ENCODE assay signal across 11 cellular contexts in genomic region chr10:72328829-72329204, GRCh38. TPM values are rescaled to one million over a fixed set of nuclear protein-coding genes. Genes with fewer than 3 reads are reported as not detected.
DNase-seq lines count a peak whose midpoint lies in the region; ATAC-seq, FAIRE-seq and TF ChIP-seq lines count a peak whose summit lies in the region.
"Had no signal": no experiment of that assay in that cellular context is flagged by ENCODE, and none has a peak within 500 bp of the region (broad histone marks: within the 10 kb centered on the region; RNA-seq: fewer than 3 reads in every experiment).

No MANE protein-coding gene starts in this region.

- no peak overlapping the region for H3K23ac ChIP-seq in mesenchymal stem cell (ENCODE audit: low read length in 2 of 2)

- H3K9me3 ChIP-seq in heart right ventricle = no peaks in the 10 kb centered on the region
- H3K9me3 ChIP-seq in mesenchymal stem cell (ENCODE audit: control insufficient read depth, low read length) = no peaks in the 10 kb centered on the region
- no peaks in the 10 kb centered on the region for H3K9me3 ChIP-seq in upper lobe of right lung

- H3K4me1 ChIP-seq in heart right ventricle (peaks cover 38 to 93% (median 83%) of the 10 kb centered on the region in 9 donors), mesenchymal stem cell (ENCODE audit: control insufficient read depth, insufficient read depth, low read depth, low read length) (peaks cover 57% of the 10 kb centered on the region), upper lobe of right lung (peaks cover 75% of the 10 kb centered on the region)

- H3K4me1 Mint-ChIP-seq in activated naive CD8-positive, alpha-beta T cell treated with anti-CD3 and anti-CD28 coated beads, Interleukin-2, amount 50 U/mL, for 24 hours = peaks cover 82% of the 10 kb centered on the region

- intact Hi-C loops in heart right ventricle (cut with DNase I) (loop anchor here in 5 of 10 donors (2.0 to 10.0 kb wide), 8 partner anchors 52 to 202 kb away; partner anchors contain the start of genes ANAPC16 (in 1 of the 5), ASCC1 (in 1 of the 5) and DDIT4 (in 1 of the 5)), left cardiac atrium (cut with DNase I) (loop anchor here (5.0 to 10.0 kb wide), 3 partner anchors 54 to 107 kb away; partner anchors contain the start of gene DDIT4 (in 1 of the 2)), upper lobe of right lung (cut with DNase I) (loop anchor here (10.0 kb wide), 1 partner anchor 104 kb away; no protein-coding TSS in a partner anchor), lower leg skin (cut with DNase I; ENCODE audit: low total_unique reads) (no loop called here)

- H3K27ac Mint-ChIP-seq in activated naive CD8-positive, alpha-beta T cell treated with anti-CD3 and anti-CD28 coated beads, Interleukin-2, amount 50 U/mL, for 24 hours = peak overlapping the region; percentile 99

- TF ChIP-seq POLR2A in lower leg skin (IDR thresholded peaks at IDR 0.05) = no peak

- peaks cover 14% of the 10 kb centered on the region for H3K36me3 Mint-ChIP-seq in activated naive CD8-positive, alpha-beta T cell treated with anti-CD3 and anti-CD28 coated beads, Interleukin-2, amount 50 U/mL, for 24 hours (ENCODE audit: low read depth)

- 61 to 74% methylated on average over 5 of the region's 5 CpGs for WGBS in heart right ventricle, 2 donors
- 69% methylated on average over 4 of the region's 5 CpGs for WGBS in mesenchymal stem cell
- WGBS in lower leg skin, 2 donors = 55 to 58% methylated on average over 5 of the region's 5 CpGs

- H4K8ac ChIP-seq in mesenchymal stem cell (ENCODE audit: low read length) = peak overlapping the region; percentile 57

- peak overlapping the region in 1 of 2 experiments; percentile 91 for H3K14ac ChIP-seq in mesenchymal stem cell (ENCODE audit: low read length in 2 of 2)

- no peaks in the 10 kb centered on the region for H3K79me1 ChIP-seq in mesenchymal stem cell (replicated peaks; ENCODE audit: low read length, poor library complexity, severe bottlenecking)

- peak overlapping the region; percentile 18 for H2BK15ac ChIP-seq in mesenchymal stem cell (ENCODE audit: low read depth, poor library complexity, severe bottlenecking)

- no peak overlapping the region for H3K4me3 ChIP-seq in heart right ventricle
- no peak overlapping the region for H3K4me3 ChIP-seq in mesenchymal stem cell (ENCODE audit: insufficient read depth in 1 of 2, low read depth in 1 of 2, low read length in 2 of 2)
- H3K4me3 ChIP-seq in upper lobe of right lung = no peak overlapping the region
- H3K4me3 ChIP-seq in lower leg skin (ENCODE audit: low read depth, poor library complexity, severe bottlenecking) = no peak overlapping the region
- H3K4me3 ChIP-seq: SK-N-MC had no signal

- H2BK12ac ChIP-seq in mesenchymal stem cell (ENCODE audit: low read length in 2 of 2) = peak overlapping the region; percentile 24 to 50

- H2AFZ ChIP-seq in mesenchymal stem cell (ENCODE audit: low read depth, low read length) = no peak overlapping the region

- TF ChIP-seq CTCF in heart right ventricle (IDR thresholded peaks at IDR 0.05) = no peak
- no peak for TF ChIP-seq CTCF in upper lobe of right lung (IDR thresholded peaks at IDR 0.05)
- no peak for TF ChIP-seq CTCF in lower leg skin (IDR thresholded peaks at IDR 0.05)

- no peak overlapping the region for H3K9ac ChIP-seq in mesenchymal stem cell (ENCODE audit: low read length)

- peak overlapping the region; percentile 7 to 55 for H3K4ac ChIP-seq in mesenchymal stem cell (ENCODE audit: low read depth in 1 of 2, low read length in 2 of 2)

- FAIRE-seq in GM19239 (lab: Jason Lieb, UNC) = no peak

- ATAC-seq in heart right ventricle (no peak), left cardiac atrium (no peak), upper lobe of right lung (no peak), HG02588 (IDR thresholded peaks at IDR 0.05; ENCODE audit: unreplicated experiment) (no peak)
- peak; percentile 25 for ATAC-seq in activated naive CD8-positive, alpha-beta T cell treated with anti-CD3 and anti-CD28 coated beads, Interleukin-2, amount 50 U/mL, for 24 hours

- H3K9me3 Mint-ChIP-seq in activated naive CD8-positive, alpha-beta T cell treated with anti-CD3 and anti-CD28 coated beads, Interleukin-2, amount 50 U/mL, for 24 hours = no peaks in the 10 kb centered on the region

- peak overlapping the region; percentile 39 to 94 (median 78) for H3K27ac ChIP-seq in heart right ventricle
- no peak overlapping the region for H3K27ac ChIP-seq in mesenchymal stem cell (ENCODE audit: low read length, poor library complexity, severe bottlenecking)
- H3K27ac ChIP-seq in upper lobe of right lung = peak overlapping the region; percentile 94
- H3K27ac ChIP-seq: SK-N-MC had no signal

- H3K36me3 ChIP-seq in heart right ventricle (peaks cover 0 to 9% (median 0%) of the 10 kb centered on the region in 9 donors), mesenchymal stem cell (ENCODE audit: control insufficient read depth in 1 of 2, insufficient read depth in 2 of 2, low read depth in 1 of 2, low read length in 2 of 2) (peaks cover 4 to 7% of the 10 kb centered on the region in 2 experiments), upper lobe of right lung (peaks cover 4% of the 10 kb centered on the region)

- peak overlapping the region; percentile 71 for H2AK5ac ChIP-seq in mesenchymal stem cell (ENCODE audit: low read length, severe bottlenecking)

- no peaks in the 10 kb centered on the region for H3K27me3 Mint-ChIP-seq in activated naive CD8-positive, alpha-beta T cell treated with anti-CD3 and anti-CD28 coated beads, Interleukin-2, amount 50 U/mL, for 24 hours

- H2BK120ac ChIP-seq in mesenchymal stem cell (ENCODE audit: low read depth, low read length) = peak overlapping the region; percentile 65

- H4K91ac ChIP-seq in mesenchymal stem cell (ENCODE audit: low read length) = peak overlapping the region; percentile 74

- H3K4me3 Mint-ChIP-seq in activated naive CD8-positive, alpha-beta T cell treated with anti-CD3 and anti-CD28 coated beads, Interleukin-2, amount 50 U/mL, for 24 hours = peak overlapping the region; percentile 96

- peak overlapping the region; percentile 64 to 72 for H3K18ac ChIP-seq in mesenchymal stem cell (ENCODE audit: low read depth in 1 of 2, low read length in 2 of 2)

- H3K4me2 ChIP-seq in mesenchymal stem cell (ENCODE audit: low read length, poor library complexity, severe bottlenecking) = no peak overlapping the region

- DNase-seq in heart right ventricle (no peak), left cardiac atrium (no peak), mesenchymal stem cell (no peak), upper lobe of right lung (no peak), GM19239 (ENCODE audit: insufficient read length, low spot score) (no peak), lower leg skin (ENCODE audit: low spot score in 2 of 2) (no peak)
- no peak for DNase-seq in activated naive CD8-positive, alpha-beta T cell treated with anti-CD3 and anti-CD28 coated beads, Interleukin-2, amount 50 U/mL, for 24 hours
- DNase-seq: activated gamma-delta T cell, DMS153 had no signal

- H3K27me3 ChIP-seq in heart right ventricle (no peaks in the 10 kb centered on the region), mesenchymal stem cell (ENCODE audit: control insufficient read depth in 1 of 2, insufficient read depth in 1 of 2, low read length in 2 of 2) (no peaks in the 10 kb centered on the region), upper lobe of right lung (no peaks in the 10 kb centered on the region)

- H2BK5ac ChIP-seq in mesenchymal stem cell (ENCODE audit: low read depth, low read length, poor library complexity, severe bottlenecking) = no peak overlapping the region

RNA-seq across cellular contexts. Expression of gene DNAJB12, which starts 25.9 kb away (rescaled TPM):
- total RNA-seq in heart right ventricle (10 to 100 TPM; 24.4 to 32.8 (median 28.9) TPM), left cardiac atrium (10 to 100 TPM; 25.8 to 33.4 TPM), upper lobe of right lung (39.9 TPM), lower leg skin (10 to 100 TPM; 32.8 to 54.4 (median 48.1) TPM)
- 10 to 100 TPM; 22.6 to 27.5 TPM for polyA plus RNA-seq in heart right ventricle
- 28.6 TPM for polyA plus RNA-seq in mesenchymal stem cell (2013, experiment 1 of 2)
- 27.7 TPM for polyA plus RNA-seq in mesenchymal stem cell (2013, experiment 2 of 2)

RNA-seq across cellular contexts. Expression of gene DDIT4, which starts 55.1 kb away (rescaled TPM):
- total RNA-seq in heart right ventricle = 100 to 1,000 TPM in 1 of 10 donors, 10 to 100 TPM in 9; 13.6 to 102 (median 30.2) TPM
- 100 to 1,000 TPM in 1 of 2 donors, 10 to 100 TPM in 1; 64.7 to 135 TPM for polyA plus RNA-seq in heart right ventricle
- total RNA-seq in left cardiac atrium = 100 to 1,000 TPM in 1 of 2 donors, 10 to 100 TPM in 1; 88.8 to 112 TPM
- polyA plus RNA-seq in mesenchymal stem cell (2013, experiment 1 of 2) = 109 TPM
- 107 TPM for polyA plus RNA-seq in mesenchymal stem cell (2013, experiment 2 of 2)
- total RNA-seq in upper lobe of right lung = 200 TPM
- total RNA-seq in lower leg skin = 100 to 1,000 TPM; 274 to 929 (median 421) TPM
